9 cellular contexts compared by ENCODE assay signal in the genomic region with DNA sequence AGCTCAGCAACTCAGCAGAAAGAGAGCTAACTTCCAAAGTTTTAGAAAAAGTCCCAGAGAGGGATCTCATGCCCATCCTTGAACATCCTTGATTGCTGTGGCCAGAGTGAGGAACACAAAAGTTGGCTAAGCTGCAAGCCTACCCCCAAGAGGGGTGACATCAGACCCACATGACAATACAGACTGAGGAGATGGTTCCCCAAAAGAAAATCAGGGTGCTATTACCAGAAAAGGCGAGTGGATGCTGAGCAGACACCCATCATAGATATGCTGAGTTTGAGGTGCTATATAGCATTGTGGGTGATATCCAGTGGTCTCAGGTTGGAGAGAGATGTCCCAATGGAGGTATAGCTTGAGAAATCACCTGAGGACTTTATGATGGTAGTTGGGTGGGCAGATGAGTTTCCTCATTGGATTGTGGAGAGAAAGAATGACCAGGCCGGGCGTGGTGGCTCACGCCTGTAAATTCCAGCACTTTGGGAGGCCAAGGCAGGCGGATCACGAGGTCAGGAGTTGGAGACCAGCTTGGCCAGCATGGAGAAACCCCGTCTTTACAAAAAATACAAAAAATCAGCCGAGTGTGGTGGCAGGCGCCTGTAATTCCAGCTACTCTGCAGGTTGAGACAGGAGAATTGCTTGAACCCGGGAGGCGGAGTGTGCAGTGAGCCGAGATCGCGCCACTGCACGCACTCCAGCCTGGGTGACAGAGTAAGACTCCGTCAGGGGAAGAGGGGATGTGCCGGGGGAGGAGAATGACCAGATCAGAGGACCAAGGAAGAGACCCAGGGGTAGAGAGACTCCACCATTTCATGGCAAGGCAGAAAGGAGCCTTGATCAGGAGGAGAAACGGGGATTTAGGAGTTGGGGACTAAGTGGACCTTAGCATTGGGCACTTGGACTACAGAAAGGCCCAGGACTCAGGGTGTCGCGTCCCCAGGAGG. TPM values are rescaled to one million over a fixed set of nuclear protein-coding genes. Genes with fewer than 3 reads are reported as not detected.
DNase-seq lines count a peak whose midpoint lies in the region; ATAC-seq and TF ChIP-seq lines count a peak whose summit lies in the region.
"Had no signal": no experiment of that assay in that cellular context is flagged by ENCODE, and none has a peak within 500 bp of the region (broad histone marks: within the 10 kb centered on the region; RNA-seq: fewer than 3 reads in every experiment).

No MANE protein-coding gene starts in this region.

- H4K20me1 ChIP-seq in smooth muscle cell (ENCODE audit: low read depth): no peaks in the 10 kb centered on the region

- WGBS in smooth muscle cell (ENCODE audit: low lambda C conversion rate): 81% methylated on average over 20 of the region's 20 CpGs

- H3K4me3 Mint-ChIP-seq in activated T-helper 1 cell treated with anti-CD3 and anti-CD28 coated beads, Interleukin-12 subunit alpha, Interleukin-12 subunit beta, Interleukin-2, Interleukin-4 antibody, amounts not matched to agents 30 ng/mL and 10 ng/mL and 1 ng/mL, durations not matched to agents 14 hours and 24 hours and 36 hours: peak overlapping the region; percentile 100

- no peak for DNase-seq in HL-60 (ENCODE audit: low read depth in 1 of 2, low spot score in 1 of 2)
- DNase-seq in activated T-helper 1 cell treated with anti-CD3 and anti-CD28 coated beads, Interleukin-12 subunit alpha, Interleukin-12 subunit beta, Interleukin-2, Interleukin-4 antibody, amounts not matched to agents 30 ng/mL and 10 ng/mL and 1 ng/mL, durations not matched to agents 14 hours and 24 hours and 36 hours (ENCODE audit: low spot score): no peak
- no peak for DNase-seq in smooth muscle cell (lab: John Stamatoyannopoulos, UW; ENCODE audit: unreplicated experiment)
- DNase-seq in HPDE6-E6E7 (ENCODE audit: extremely low spot score): no peak
- DNase-seq in GM19240 (ENCODE audit: insufficient read length, low spot score): no peak
- DNase-seq in NOMO-1 treated with DMSO at 0.1 percent for 48 hours (lab: John Stamatoyannopoulos, UW; ENCODE audit: unreplicated experiment): no peak

- no peak for ATAC-seq in GM18868 (IDR thresholded peaks at IDR 0.05; ENCODE audit: unreplicated experiment)

- no peaks in the 10 kb centered on the region for H3K27me3 Mint-ChIP-seq in activated T-helper 1 cell treated with anti-CD3 and anti-CD28 coated beads, Interleukin-12 subunit alpha, Interleukin-12 subunit beta, Interleukin-2, Interleukin-4 antibody, amounts not matched to agents 30 ng/mL and 10 ng/mL and 1 ng/mL, durations not matched to agents 14 hours and 24 hours and 36 hours (ENCODE audit: insufficient read depth)

- H3K27ac ChIP-seq in HL-60 (replicated peaks) (peak overlapping the region; percentile 93), smooth muscle cell (ENCODE audit: low read depth) (peak overlapping the region; percentile 22)

- TF ChIP-seq CTCF in HL-60 (IDR thresholded peaks at IDR 0.05; ENCODE audit: insufficient read depth, low read length) (no peak), smooth muscle cell (IDR thresholded peaks at IDR 0.05; ENCODE audit: borderline replicate concordance, insufficient read depth, poor library complexity, severe bottlenecking) (no peak)

- peak overlapping the region; percentile 38 for H2AFZ ChIP-seq in smooth muscle cell (ENCODE audit: low read depth)

- peak overlapping the region; percentile 86 for H3K27ac Mint-ChIP-seq in activated T-helper 1 cell treated with anti-CD3 and anti-CD28 coated beads, Interleukin-12 subunit alpha, Interleukin-12 subunit beta, Interleukin-2, Interleukin-4 antibody, amounts not matched to agents 30 ng/mL and 10 ng/mL and 1 ng/mL, durations not matched to agents 14 hours and 24 hours and 36 hours

- peaks cover 18% of the 10 kb centered on the region for H3K36me3 Mint-ChIP-seq in activated T-helper 1 cell treated with anti-CD3 and anti-CD28 coated beads, Interleukin-12 subunit alpha, Interleukin-12 subunit beta, Interleukin-2, Interleukin-4 antibody, amounts not matched to agents 30 ng/mL and 10 ng/mL and 1 ng/mL, durations not matched to agents 14 hours and 24 hours and 36 hours (ENCODE audit: low read depth)

- H3K36me3 ChIP-seq in iPS-15b (ENCODE audit: control insufficient read depth, insufficient read depth, low read length) (peaks cover 10% of the 10 kb centered on the region), smooth muscle cell (ENCODE audit: low read depth) (no peaks in the 10 kb centered on the region)

- H3F3A ChIP-seq in smooth muscle cell (ENCODE audit: low read depth): no peaks in the 10 kb centered on the region

- peak overlapping the region; percentile 71 for H3K9ac ChIP-seq in iPS-15b (ENCODE audit: low read depth, low read length)
- H3K9ac ChIP-seq in smooth muscle cell (ENCODE audit: low read depth): no peak overlapping the region

- peak overlapping the region; percentile 92 for H3K4me2 ChIP-seq in smooth muscle cell

- H3K79me2 ChIP-seq in smooth muscle cell (ENCODE audit: low read depth): peaks cover 15% of the 10 kb centered on the region

- H3K4me1 ChIP-seq in iPS-15b (ENCODE audit: control insufficient read depth, insufficient read depth, low read length) (peaks cover 8% of the 10 kb centered on the region), smooth muscle cell (ENCODE audit: low read depth) (peaks cover 9% of the 10 kb centered on the region)

- H3K4me1 Mint-ChIP-seq in activated T-helper 1 cell treated with anti-CD3 and anti-CD28 coated beads, Interleukin-12 subunit alpha, Interleukin-12 subunit beta, Interleukin-2, Interleukin-4 antibody, amounts not matched to agents 30 ng/mL and 10 ng/mL and 1 ng/mL, durations not matched to agents 14 hours and 24 hours and 36 hours (ENCODE audit: low read depth): peaks cover 36% of the 10 kb centered on the region

- H3K9me3 Mint-ChIP-seq in activated T-helper 1 cell treated with anti-CD3 and anti-CD28 coated beads, Interleukin-12 subunit alpha, Interleukin-12 subunit beta, Interleukin-2, Interleukin-4 antibody, amounts not matched to agents 30 ng/mL and 10 ng/mL and 1 ng/mL, durations not matched to agents 14 hours and 24 hours and 36 hours: no peaks in the 10 kb centered on the region

- no peaks in the 10 kb centered on the region for H3K9me3 ChIP-seq in iPS-15b (ENCODE audit: control insufficient read depth, insufficient read depth, low read length)
- no peaks in the 10 kb centered on the region for H3K9me3 ChIP-seq in smooth muscle cell (replicated peaks; ENCODE audit: low read depth)

- intact Hi-C loops in activated T-helper 1 cell treated with anti-CD3 and anti-CD28 coated beads, Interleukin-12 subunit alpha, Interleukin-12 subunit beta, Interleukin-2, Interleukin-4 antibody, amounts not matched to agents 30 ng/mL and 10 ng/mL and 1 ng/mL, durations not matched to agents 14 hours and 24 hours and 36 hours (cut with micrococcal nuclease): loop anchor here (5.0 kb wide), 1 partner anchor 106 kb away; a partner anchor contains a TSS

- no peaks in the 10 kb centered on the region for H3K27me3 ChIP-seq in HL-60 (ENCODE audit: insufficient read depth, poor library complexity, severe bottlenecking)
- peaks cover 6% of the 10 kb centered on the region for H3K27me3 ChIP-seq in iPS-15b (ENCODE audit: control insufficient read depth, insufficient read depth, low read length)
- no peaks in the 10 kb centered on the region for H3K27me3 ChIP-seq in smooth muscle cell (ENCODE audit: low read depth)

- H3K4me3 ChIP-seq in HL-60 (replicated peaks; ENCODE audit: insufficient read depth, low read length) (peak overlapping the region; percentile 82), iPS-15b (ENCODE audit: low read depth, low read length) (peak overlapping the region; percentile 39), smooth muscle cell (peak overlapping the region; percentile 91)

RNA-seq across cellular contexts. Expression of a gene that starts 0.9 kb away (rescaled TPM):
- total RNA-seq in activated T-helper 1 cell treated with anti-CD3 and anti-CD28 coated beads, Interleukin-12 subunit alpha, Interleukin-12 subunit beta, Interleukin-2, Interleukin-4 antibody, amounts not matched to agents 30 ng/mL and 10 ng/mL and 1 ng/mL, durations not matched to agents 14 hours and 24 hours and 36 hours: 55.0 and 62.8 TPM in 2 replicates
- 21.5 and 25.6 TPM in 2 replicates for total RNA-seq in smooth muscle cell
- 40.4 and 46.1 TPM in 2 replicates for polyA plus RNA-seq in smooth muscle cell

RNA-seq across cellular contexts. Expression of a gene that starts 21.3 kb away (rescaled TPM):
- total RNA-seq in activated T-helper 1 cell treated with anti-CD3 and anti-CD28 coated beads, Interleukin-12 subunit alpha, Interleukin-12 subunit beta, Interleukin-2, Interleukin-4 antibody, amounts not matched to agents 30 ng/mL and 10 ng/mL and 1 ng/mL, durations not matched to agents 14 hours and 24 hours and 36 hours: 69.9 and 71.6 TPM in 2 replicates
- total RNA-seq in smooth muscle cell: 43.6 and 46.1 TPM in 2 replicates
- polyA plus RNA-seq in smooth muscle cell: 31.8 and 39.3 TPM in 2 replicates

RNA-seq across cellular contexts. Expression of a gene that starts 21.5 kb away (rescaled TPM):
- 2.1 and 2.7 TPM in 2 replicates for total RNA-seq in activated T-helper 1 cell treated with anti-CD3 and anti-CD28 coated beads, Interleukin-12 subunit alpha, Interleukin-12 subunit beta, Interleukin-2, Interleukin-4 antibody, amounts not matched to agents 30 ng/mL and 10 ng/mL and 1 ng/mL, durations not matched to agents 14 hours and 24 hours and 36 hours
- total RNA-seq in smooth muscle cell: 0.18 and 1.9 TPM in 2 replicates
- 1.3 and 2.6 TPM in 2 replicates for polyA plus RNA-seq in smooth muscle cell

RNA-seq across cellular contexts. Expression of a gene that starts 21.9 kb away (rescaled TPM):
- not detected in 2 replicates for total RNA-seq in activated T-helper 1 cell treated with anti-CD3 and anti-CD28 coated beads, Interleukin-12 subunit alpha, Interleukin-12 subunit beta, Interleukin-2, Interleukin-4 antibody, amounts not matched to agents 30 ng/mL and 10 ng/mL and 1 ng/mL, durations not matched to agents 14 hours and 24 hours and 36 hours
- total RNA-seq in smooth muscle cell: not detected in 2 replicates
- polyA plus RNA-seq in smooth muscle cell: not detected in 2 replicates
- total RNA-seq: T-helper 1 cell treated with Interleukin-12 subunit alpha and Interleukin-12 subunit beta and Interleukin-4 antibody, amounts not matched to agents 30 ng/mL and 1 ng/mL, for 36 hours had no signal

RNA-seq across cellular contexts. Expression of a gene that starts 37.2 kb away (rescaled TPM):
- total RNA-seq in activated T-helper 1 cell treated with anti-CD3 and anti-CD28 coated beads, Interleukin-12 subunit alpha, Interleukin-12 subunit beta, Interleukin-2, Interleukin-4 antibody, amounts not matched to agents 30 ng/mL and 10 ng/mL and 1 ng/mL, durations not matched to agents 14 hours and 24 hours and 36 hours: 0.26 TPM in 1 of 2 replicates, not detected in the other
- 2.7 TPM in 1 of 2 replicates, not detected in the other for total RNA-seq in smooth muscle cell
- 0.31 and 1.1 TPM in 2 replicates for polyA plus RNA-seq in smooth muscle cell

Comparison
In these comparisons a context has a peak if more than half of its experiments do, and no peak if none do; other contexts are left out.
1. H3K4me3 ChIP-seq: peak in every context shown above with its lines; median percentile 91 in smooth muscle cell; 82 in HL-60; 39 in iPS-15b.